1 cellular context compared by ENCODE assay signal in genomic region chr15:89740137-89740536, GRCh38.
TF ChIP-seq lines count a peak whose summit lies in the region.

No MANE protein-coding gene starts in this region.

TF ChIP-seq in HEK293, 187 proteins besides CTCF, POLR2A, EP300 and RAD21 (continued from another document):
- TF ChIP-seq ZNF280C (tag by site-specific recombination; IDR thresholded peaks at IDR 0.05) (no peak), ZFP41 (tag by site-specific recombination; IDR thresholded peaks at IDR 0.05; ENCODE audit: borderline replicate concordance) (no peak), ZNF140 (tag by site-specific recombination; IDR thresholded peaks at IDR 0.05) (no peak)
TF ChIP-seq in HEK293: peak in this region for 9.
